Comparison of ENCODE assay signal across 18 cellular contexts in the genomic region with DNA sequence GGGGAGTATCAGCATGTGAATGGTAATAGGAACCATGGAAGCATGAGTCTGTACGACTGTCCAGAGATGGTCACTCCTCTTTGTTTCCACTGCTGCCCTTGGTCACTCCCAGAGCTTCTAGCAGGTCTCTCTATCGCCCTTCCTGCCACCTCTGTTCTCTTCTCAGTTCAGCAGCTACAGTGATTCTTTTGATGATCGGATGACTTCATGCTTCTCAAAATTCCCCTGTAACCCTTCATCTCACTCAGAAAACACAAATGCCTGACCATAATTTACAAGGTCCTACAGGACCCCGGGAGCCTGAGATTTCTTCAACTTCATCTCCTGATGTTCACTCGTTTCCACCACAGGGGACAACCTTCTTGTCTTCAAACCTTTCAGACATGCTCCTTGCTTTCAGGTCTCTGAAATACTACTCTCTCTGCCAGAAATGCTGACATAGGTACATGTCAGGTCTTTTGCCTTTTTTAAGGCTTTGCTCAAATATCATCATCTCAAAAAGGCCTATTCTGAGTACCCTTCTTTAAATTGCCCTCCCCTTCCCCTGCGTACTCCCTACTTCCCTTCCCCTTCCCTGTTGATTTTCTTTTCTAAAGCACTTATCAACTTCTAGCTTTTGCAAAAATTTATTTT. TPM values are rescaled to one million over a fixed set of nuclear protein-coding genes. Genes with fewer than 3 reads are reported as not detected.
A peak's percentile ranks its signal among the peaks of the same experiment; 100 is the strongest.
DNase-seq lines count a peak whose midpoint lies in the region; ATAC-seq and TF ChIP-seq lines count a peak whose summit lies in the region.
"Had no signal": no experiment of that assay in that cellular context is flagged by ENCODE, and none has a peak within 500 bp of the region (broad histone marks: within the 10 kb centered on the region; RNA-seq: fewer than 3 reads in every experiment).

No MANE protein-coding gene starts in this region.

- peaks cover 20% of the 10 kb centered on the region for H3K4me1 Mint-ChIP-seq in activated CD8-positive, alpha-beta T cell treated with anti-CD3 and anti-CD28 coated beads for 36 hours (ENCODE audit: low read depth)
- peaks cover 24% of the 10 kb centered on the region for H3K4me1 Mint-ChIP-seq in activated CD8-positive, alpha-beta T cell treated with anti-CD3 and anti-CD28 coated beads, Interleukin-2, amount 10 ng/mL, durations not matched to agents 7 days and 5 days (ENCODE audit: low read depth)
- H3K4me1 Mint-ChIP-seq in stimulated activated naive CD8-positive, alpha-beta T cell treated with anti-CD3 and anti-CD28 coated beads, Interleukin-15, amount 100 ng/mL, for 72 hours, result peaks cover 36% of the 10 kb centered on the region
- H3K4me1 Mint-ChIP-seq: GM23338 had no signal

- TF ChIP-seq CTCF in activated CD8-positive, alpha-beta T cell treated with anti-CD3 and anti-CD28 coated beads for 36 hours (IDR thresholded peaks at IDR 0.05), result no peak

- POLR2A ChIA-PET in activated CD8-positive, alpha-beta T cell treated with anti-CD3 and anti-CD28 coated beads for 36 hours (lab: Charles Lee), result interaction anchor here (0.6 kb wide), 1 partner anchor 245 kb away, joined by 3 read pairs; no protein-coding TSS in a partner anchor
- POLR2A ChIA-PET in activated CD8-positive, alpha-beta T cell treated with anti-CD3 and anti-CD28 coated beads, Interleukin-2, amount 10 ng/mL, durations not matched to agents 7 days and 5 days (lab: Charles Lee), result interaction anchor here (1.1 to 1.2 kb wide), 2 partner anchors 42 to 46 kb away, joined by 3 read pairs; partner anchors contain the start of gene BHLHE40

- H3K9me3 Mint-ChIP-seq in activated CD8-positive, alpha-beta T cell treated with anti-CD3 and anti-CD28 coated beads for 36 hours, result peaks cover 2% of the 10 kb centered on the region
- peaks cover 5% of the 10 kb centered on the region for H3K9me3 Mint-ChIP-seq in activated CD8-positive, alpha-beta T cell treated with anti-CD3 and anti-CD28 coated beads, Interleukin-2, amount 10 ng/mL, durations not matched to agents 7 days and 5 days (ENCODE audit: insufficient read depth)
- H3K9me3 Mint-ChIP-seq in stimulated activated naive CD8-positive, alpha-beta T cell treated with anti-CD3 and anti-CD28 coated beads, Interleukin-15, amount 100 ng/mL, for 72 hours, result no peaks in the 10 kb centered on the region
- H3K9me3 Mint-ChIP-seq: CD8-positive, alpha-beta T cell; GM23338 had no signal

- no peak overlapping the region for H3K4me3 Mint-ChIP-seq in activated CD8-positive, alpha-beta T cell treated with anti-CD3 and anti-CD28 coated beads for 36 hours
- no peak overlapping the region for H3K4me3 Mint-ChIP-seq in activated CD8-positive, alpha-beta T cell treated with anti-CD3 and anti-CD28 coated beads, Interleukin-2, amount 10 ng/mL, durations not matched to agents 7 days and 5 days
- peak overlapping the region in 1 of 2 donors; percentile 4 for H3K4me3 Mint-ChIP-seq in stimulated activated naive CD8-positive, alpha-beta T cell treated with anti-CD3 and anti-CD28 coated beads, Interleukin-15, amount 100 ng/mL, for 72 hours
- H3K4me3 Mint-ChIP-seq: CD8-positive, alpha-beta T cell; GM23338 had no signal

- no peaks in the 10 kb centered on the region for H3K27me3 Mint-ChIP-seq in activated CD8-positive, alpha-beta T cell treated with anti-CD3 and anti-CD28 coated beads for 36 hours
- no peaks in the 10 kb centered on the region for H3K27me3 Mint-ChIP-seq in activated CD8-positive, alpha-beta T cell treated with anti-CD3 and anti-CD28 coated beads, Interleukin-2, amount 10 ng/mL, durations not matched to agents 7 days and 5 days (ENCODE audit: low read depth)
- H3K27me3 Mint-ChIP-seq in stimulated activated naive CD8-positive, alpha-beta T cell treated with anti-CD3 and anti-CD28 coated beads, Interleukin-15, amount 100 ng/mL, for 72 hours, result no peaks in the 10 kb centered on the region

- H3K36me3 Mint-ChIP-seq in activated CD8-positive, alpha-beta T cell treated with anti-CD3 and anti-CD28 coated beads for 36 hours (ENCODE audit: low read depth), result no peaks in the 10 kb centered on the region
- peaks cover 13% of the 10 kb centered on the region for H3K36me3 Mint-ChIP-seq in activated CD8-positive, alpha-beta T cell treated with anti-CD3 and anti-CD28 coated beads, Interleukin-2, amount 10 ng/mL, durations not matched to agents 7 days and 5 days (ENCODE audit: low read depth)
- H3K36me3 Mint-ChIP-seq: CD8-positive, alpha-beta T cell had no signal

- intact Hi-C loops in activated CD8-positive, alpha-beta T cell treated with anti-CD3 and anti-CD28 coated beads for 36 hours (cut with micrococcal nuclease), result no loop called here

- peak; percentile 53 for ATAC-seq in activated CD8-positive, alpha-beta T cell treated with anti-CD3 and anti-CD28 coated beads for 36 hours
- no peak for ATAC-seq in activated CD8-positive, alpha-beta T cell treated with anti-CD3 and anti-CD28 coated beads, Interleukin-2, amount 10 ng/mL, durations not matched to agents 7 days and 5 days
- ATAC-seq in GM18868 (IDR thresholded peaks at IDR 0.05; ENCODE audit: unreplicated experiment) (peak; percentile 72), HG03432 (IDR thresholded peaks at IDR 0.05; ENCODE audit: unreplicated experiment) (peak; percentile 62), HG02588 (IDR thresholded peaks at IDR 0.05; ENCODE audit: unreplicated experiment) (no peak)
- ATAC-seq in stimulated activated naive CD8-positive, alpha-beta T cell treated with anti-CD3 and anti-CD28 coated beads, Interleukin-15, amount 100 ng/mL, for 72 hours, result peak; percentile 46
- ATAC-seq: CD8-positive, alpha-beta T cell; GM23338; PC-3 had no signal

- peak overlapping the region; percentile 5 for H3K27ac Mint-ChIP-seq in activated CD8-positive, alpha-beta T cell treated with anti-CD3 and anti-CD28 coated beads for 36 hours
- H3K27ac Mint-ChIP-seq in activated CD8-positive, alpha-beta T cell treated with anti-CD3 and anti-CD28 coated beads, Interleukin-2, amount 10 ng/mL, durations not matched to agents 7 days and 5 days, result no peak overlapping the region
- H3K27ac Mint-ChIP-seq in stimulated activated naive CD8-positive, alpha-beta T cell treated with anti-CD3 and anti-CD28 coated beads, Interleukin-15, amount 100 ng/mL, for 72 hours, result no peak overlapping the region
- H3K27ac Mint-ChIP-seq: CD8-positive, alpha-beta T cell; GM23338 had no signal

- DNase-seq in activated CD8-positive, alpha-beta T cell treated with anti-CD3 and anti-CD28 coated beads for 36 hours, result no peak
- DNase-seq in activated CD8-positive, alpha-beta T cell treated with anti-CD3 and anti-CD28 coated beads, Interleukin-2, amount 10 ng/mL, durations not matched to agents 7 days and 5 days, result no peak
- no peak for DNase-seq in stimulated activated naive CD8-positive, alpha-beta T cell treated with anti-CD3 and anti-CD28 coated beads, Interleukin-15, amount 100 ng/mL, for 72 hours
- no peak for DNase-seq in glomerular visceral epithelial cell (ENCODE audit: extremely low spot score)
- no peak for DNase-seq in NOMO-1 treated with dmso at 0.1 percent for 144 hours (lab: John Stamatoyannopoulos, UW; ENCODE audit: unreplicated experiment)
- DNase-seq: CD8-positive, alpha-beta T cell; DMS79; KBM-7; NCI-H1417 treated with DMSO at 0.1 percent for 48 hours; NCI-H2029; NCI-H2171; NCI-H446 treated with DMSO at 0.1 percent for 48 hours; NCI-H774; PC-3 had no signal

- CTCF ChIA-PET in activated CD8-positive, alpha-beta T cell treated with anti-CD3 and anti-CD28 coated beads for 36 hours (lab: Charles Lee), result interaction anchor here (0.8 to 3.4 kb wide), 2 partner anchors 39 to 226 kb away, joined by 3 to 11 read pairs; no protein-coding TSS in a partner anchor
- CTCF ChIA-PET in activated CD8-positive, alpha-beta T cell treated with anti-CD3 and anti-CD28 coated beads, Interleukin-2, amount 10 ng/mL, durations not matched to agents 7 days and 5 days (lab: Charles Lee), result interaction anchor here (2.1 kb wide), 1 partner anchor 12 kb away, joined by 5 read pairs; no protein-coding TSS in a partner anchor

RNA-seq across cellular contexts. Expression of gene BHLHE40, which starts 42.1 kb away (rescaled TPM):
- total RNA-seq in activated CD8-positive, alpha-beta T cell treated with anti-CD3 and anti-CD28 coated beads for 36 hours, result 100 to 1,000 TPM; 456 to 470 TPM
- total RNA-seq in activated CD8-positive, alpha-beta T cell treated with anti-CD3 and anti-CD28 coated beads, Interleukin-2, amount 10 ng/mL, durations not matched to agents 7 days and 5 days, result 100 to 1,000 TPM; 209 to 219 TPM

Comparison
In these comparisons a context has a peak if more than half of its experiments do, and no peak if none do; other contexts are left out.
1. ATAC-seq: peak in activated CD8-positive, alpha-beta T cell treated with anti-CD3 and anti-CD28 coated beads for 36 hours (single experiment), GM18868 (single experiment), HG03432 (single experiment) and stimulated activated naive CD8-positive, alpha-beta T cell treated with anti-CD3 and anti-CD28 coated beads, Interleukin-15, amount 100 ng/mL, for 72 hours (single experiment); none in activated CD8-positive, alpha-beta T cell treated with anti-CD3 and anti-CD28 coated beads, Interleukin-2, amount 10 ng/mL, durations not matched to agents 7 days and 5 days (single experiment) and HG02588 (single experiment).